17 cellular contexts compared by ENCODE assay signal in the genomic region with DNA sequence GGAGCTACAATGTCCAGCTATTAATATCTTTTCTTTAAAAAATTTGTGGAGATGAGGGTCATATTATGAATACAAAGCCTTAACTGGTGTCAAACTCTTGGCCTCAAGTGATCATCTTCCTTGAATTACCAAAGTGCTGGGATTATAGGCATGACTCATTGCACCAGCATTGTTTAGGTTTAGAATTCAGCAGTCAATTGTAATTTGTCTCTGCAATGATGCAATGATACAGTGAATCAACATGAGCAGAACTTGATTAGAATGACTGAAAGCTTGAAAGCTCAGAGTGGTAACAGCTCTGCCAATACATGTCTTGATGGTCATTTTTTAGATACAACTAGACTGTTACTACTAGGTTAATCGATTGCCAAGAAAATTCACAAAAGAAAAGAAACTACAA.
DNase-seq lines count a peak whose midpoint lies in the region; ATAC-seq and TF ChIP-seq lines count a peak whose summit lies in the region.
"Had no signal": no experiment of that assay in that cellular context is flagged by ENCODE, and none has a peak within 500 bp of the region (broad histone marks: within the 10 kb centered on the region; RNA-seq: fewer than 3 reads in every experiment).

No MANE protein-coding gene starts in this region.

- dilution Hi-C loops in mammary epithelial cell (cut with HindIII; ENCODE audit: low sequenced_read_pairs) = loop anchor here (5.0 kb wide), 1 partner anchor 33 kb away; no protein-coding TSS in a partner anchor

- no peaks in the 10 kb centered on the region for H3K79me2 ChIP-seq in mammary epithelial cell (ENCODE audit: insufficient read depth, low read length)

- peaks cover 1% of the 10 kb centered on the region for H3K9me3 Mint-ChIP-seq in glutamatergic neuron (ENCODE audit: unreplicated experiment)
- peaks cover 3% of the 10 kb centered on the region for H3K9me3 Mint-ChIP-seq in activated T-helper 17 cell treated with anti-CD3 and anti-CD28 coated beads, Interleukin-2, amount 50 U/mL, for 72 hours

- no TSS peak for BruUV-seq in mammary epithelial cell (replicated peaks; lab: Mats Ljungman, UMichigan)

- no peaks in the 10 kb centered on the region for H3K9me3 ChIP-seq in mammary epithelial cell (replicated peaks; ENCODE audit: insufficient read depth, low read length)

- 75% methylated on average over 1 of the region's 1 CpG for WGBS in mammary epithelial cell (ENCODE audit: low coverage, missing lambda C conversion rate)

- no peak overlapping the region for H3K4me3 Mint-ChIP-seq in glutamatergic neuron (ENCODE audit: unreplicated experiment)
- H3K4me3 Mint-ChIP-seq in activated T-helper 17 cell treated with anti-CD3 and anti-CD28 coated beads, Interleukin-2, amount 50 U/mL, for 72 hours = no peak overlapping the region
- H3K4me3 Mint-ChIP-seq: CD4-positive, CD25-positive, alpha-beta regulatory T cell; central memory CD8-positive, alpha-beta T cell had no signal

- in situ Hi-C loops in mammary epithelial cell (cut with MboI; ENCODE audit: low sequenced_read_pairs in 2 of 2) = no loop called here

- no peak overlapping the region for H3K27ac ChIP-seq in mammary epithelial cell (ENCODE audit: insufficient read depth, low read depth, low read length)
- H3K27ac ChIP-seq: VCaP had no signal

- no peak overlapping the region for H3K9ac ChIP-seq in mammary epithelial cell (ENCODE audit: insufficient read depth, low read length)

- H3K4me3 ChIP-seq in mammary epithelial cell (replicated peaks in 1 of 3; ENCODE audit: insufficient read depth in 1 of 3, low read depth in 2 of 3, low read length in 3 of 3) = no peak overlapping the region

- H2AFZ ChIP-seq in mammary epithelial cell (ENCODE audit: low read depth, low read length) = no peak overlapping the region

- CTCF ChIA-PET in mammary epithelial cell (lab: Charles Lee; ENCODE audit: low non-redundant PET) = interaction anchor here (0.6 to 0.9 kb wide), 2 partner anchors 91 to 388 kb away, joined by 4 to 5 read pairs; no protein-coding TSS in a partner anchor

- H3K36me3 Mint-ChIP-seq in glutamatergic neuron (ENCODE audit: unreplicated experiment) = peaks cover 7% of the 10 kb centered on the region
- no peaks in the 10 kb centered on the region for H3K36me3 Mint-ChIP-seq in activated T-helper 17 cell treated with anti-CD3 and anti-CD28 coated beads, Interleukin-2, amount 50 U/mL, for 72 hours (ENCODE audit: low read depth)
- H3K36me3 Mint-ChIP-seq: CD4-positive, CD25-positive, alpha-beta regulatory T cell had no signal

- peaks cover 7% of the 10 kb centered on the region for H3K4me1 ChIP-seq in mammary epithelial cell (ENCODE audit: insufficient read depth, low read length)

- H3K27ac Mint-ChIP-seq in glutamatergic neuron (ENCODE audit: unreplicated experiment) = no peak overlapping the region
- no peak overlapping the region for H3K27ac Mint-ChIP-seq in activated T-helper 17 cell treated with anti-CD3 and anti-CD28 coated beads, Interleukin-2, amount 50 U/mL, for 72 hours
- H3K27ac Mint-ChIP-seq: CD4-positive, CD25-positive, alpha-beta regulatory T cell had no signal

- DNase-seq in GM04504 (ENCODE audit: low read depth) = peak; percentile 26
- DNase-seq in mammary epithelial cell = peak; percentile 86
- DNase-seq in kidney tubule cell (ENCODE audit: low spot score) = peak; percentile 38
- DNase-seq in glutamatergic neuron = no peak
- no peak for DNase-seq in SK-N-DZ (ENCODE audit: low spot score)
- DNase-seq in NCI-H1105 (lab: John Stamatoyannopoulos, UW) = no peak
- DNase-seq: activated CD8-positive, alpha-beta memory T cell treated with anti-CD3 and anti-CD28 coated beads for 24 hours; activated naive CD4-positive, alpha-beta T cell treated with Interleukin-2 at 50 U/mL for 16 hours; CD4-positive, CD25-positive, alpha-beta regulatory T cell; NCI-H187; occipital lobe; small intestine had no signal

- TF ChIP-seq RAD21 in Ishikawa (IDR thresholded peaks at IDR 0.05; ENCODE audit: low read depth) = no peak

- H3K36me3 ChIP-seq in mammary epithelial cell (ENCODE audit: insufficient read depth, low read length) = no peaks in the 10 kb centered on the region

- no peak for TF ChIP-seq EP300 in Ishikawa (IDR thresholded peaks at IDR 0.05; ENCODE audit: borderline replicate concordance)

- no peaks in the 10 kb centered on the region for H3K27me3 ChIP-seq in mammary epithelial cell (ENCODE audit: insufficient read depth, low read length)

- no peaks in the 10 kb centered on the region for H4K20me1 ChIP-seq in mammary epithelial cell (ENCODE audit: insufficient read depth, low read length)

- ATAC-seq in activated T-helper 17 cell treated with anti-CD3 and anti-CD28 coated beads, Interleukin-2, amount 50 U/mL, for 72 hours (replicated peaks) = no peak
- ATAC-seq: SK-N-SH treated with all-trans-retinoic acid at 6 μM for 48 hours had no signal

- H3K4me2 ChIP-seq in mammary epithelial cell (ENCODE audit: insufficient read depth, low read depth, low read length) = no peak overlapping the region

- no peak for TF ChIP-seq CTCF in mammary epithelial cell (conservative IDR thresholded peaks at IDR 0.05 in 1 of 2, IDR thresholded peaks at IDR 0.05 in 1 of 2; ENCODE audit: extremely low read depth in 1 of 2, insufficient read depth in 1 of 2, low read depth in 1 of 2, low read length in 2 of 2)
- no peak for TF ChIP-seq CTCF in glutamatergic neuron (IDR thresholded peaks at IDR 0.05; ENCODE audit: partially characterized antibody, unreplicated experiment)

- no peaks in the 10 kb centered on the region for H3K4me1 Mint-ChIP-seq in glutamatergic neuron (ENCODE audit: low read depth, unreplicated experiment)
- no peaks in the 10 kb centered on the region for H3K4me1 Mint-ChIP-seq in activated T-helper 17 cell treated with anti-CD3 and anti-CD28 coated beads, Interleukin-2, amount 50 U/mL, for 72 hours
- H3K4me1 Mint-ChIP-seq: CD4-positive, CD25-positive, alpha-beta regulatory T cell; central memory CD8-positive, alpha-beta T cell had no signal

- intact Hi-C loops in mammary epithelial cell (cut with micrococcal nuclease) = no loop called here

- no peaks in the 10 kb centered on the region for H3K27me3 Mint-ChIP-seq in glutamatergic neuron (ENCODE audit: unreplicated experiment)
- H3K27me3 Mint-ChIP-seq in activated T-helper 17 cell treated with anti-CD3 and anti-CD28 coated beads, Interleukin-2, amount 50 U/mL, for 72 hours = no peaks in the 10 kb centered on the region
- H3K27me3 Mint-ChIP-seq: CD4-positive, CD25-positive, alpha-beta regulatory T cell; central memory CD8-positive, alpha-beta T cell had no signal

TF ChIP-seq in Ishikawa, 13 proteins besides CTCF, POLR2A, EP300 and RAD21:
- TF ChIP-seq EGR1 (IDR thresholded peaks at IDR 0.05) (no peak), CEBPB (IDR thresholded peaks at IDR 0.05) (peak; percentile 74; the same call in 1 of the 2 replicates), TEAD4 (IDR thresholded peaks at IDR 0.05) (no peak), ZBTB7A (IDR thresholded peaks at IDR 0.05; ENCODE audit: low read depth) (no peak), TAF1 (IDR thresholded peaks at IDR 0.05; ENCODE audit: low read depth) (no peak)
- TF ChIP-seq, protein P1, sequence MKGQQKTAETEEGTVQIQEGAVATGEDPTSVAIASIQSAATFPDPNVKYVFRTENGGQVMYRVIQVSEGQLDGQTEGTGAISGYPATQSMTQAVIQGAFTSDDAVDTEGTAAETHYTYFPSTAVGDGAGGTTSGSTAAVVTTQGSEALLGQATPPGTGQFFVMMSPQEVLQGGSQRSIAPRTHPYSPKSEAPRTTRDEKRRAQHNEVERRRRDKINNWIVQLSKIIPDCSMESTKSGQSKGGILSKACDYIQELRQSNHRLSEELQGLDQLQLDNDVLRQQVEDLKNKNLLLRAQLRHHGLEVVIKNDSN (IDR thresholded peaks at IDR 0.05) = no peak
- TF ChIP-seq, protein P2, sequence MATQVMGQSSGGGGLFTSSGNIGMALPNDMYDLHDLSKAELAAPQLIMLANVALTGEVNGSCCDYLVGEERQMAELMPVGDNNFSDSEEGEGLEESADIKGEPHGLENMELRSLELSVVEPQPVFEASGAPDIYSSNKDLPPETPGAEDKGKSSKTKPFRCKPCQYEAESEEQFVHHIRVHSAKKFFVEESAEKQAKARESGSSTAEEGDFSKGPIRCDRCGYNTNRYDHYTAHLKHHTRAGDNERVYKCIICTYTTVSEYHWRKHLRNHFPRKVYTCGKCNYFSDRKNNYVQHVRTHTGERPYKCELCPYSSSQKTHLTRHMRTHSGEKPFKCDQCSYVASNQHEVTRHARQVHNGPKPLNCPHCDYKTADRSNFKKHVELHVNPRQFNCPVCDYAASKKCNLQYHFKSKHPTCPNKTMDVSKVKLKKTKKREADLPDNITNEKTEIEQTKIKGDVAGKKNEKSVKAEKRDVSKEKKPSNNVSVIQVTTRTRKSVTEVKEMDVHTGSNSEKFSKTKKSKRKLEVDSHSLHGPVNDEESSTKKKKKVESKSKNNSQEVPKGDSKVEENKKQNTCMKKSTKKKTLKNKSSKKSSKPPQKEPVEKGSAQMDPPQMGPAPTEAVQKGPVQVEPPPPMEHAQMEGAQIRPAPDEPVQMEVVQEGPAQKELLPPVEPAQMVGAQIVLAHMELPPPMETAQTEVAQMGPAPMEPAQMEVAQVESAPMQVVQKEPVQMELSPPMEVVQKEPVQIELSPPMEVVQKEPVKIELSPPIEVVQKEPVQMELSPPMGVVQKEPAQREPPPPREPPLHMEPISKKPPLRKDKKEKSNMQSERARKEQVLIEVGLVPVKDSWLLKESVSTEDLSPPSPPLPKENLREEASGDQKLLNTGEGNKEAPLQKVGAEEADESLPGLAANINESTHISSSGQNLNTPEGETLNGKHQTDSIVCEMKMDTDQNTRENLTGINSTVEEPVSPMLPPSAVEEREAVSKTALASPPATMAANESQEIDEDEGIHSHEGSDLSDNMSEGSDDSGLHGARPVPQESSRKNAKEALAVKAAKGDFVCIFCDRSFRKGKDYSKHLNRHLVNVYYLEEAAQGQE (IDR thresholded peaks at IDR 0.05; ENCODE audit: low read depth) = no peak

Comparison
In these comparisons a context has a peak if more than half of its experiments do, and no peak if none do; other contexts are left out.
1. DNase-seq: peak in GM04504 (single experiment), mammary epithelial cell (single experiment) and kidney tubule cell (single experiment); none in glutamatergic neuron (single experiment), SK-N-DZ (single experiment) and NCI-H1105 (single experiment).